Comparison of ENCODE assay signal across 8 cellular contexts in genomic region chr17:76072149-76072858, GRCh38. TPM values are rescaled to one million over a fixed set of nuclear protein-coding genes. Genes with fewer than 3 reads are reported as not detected.
A peak's percentile ranks its signal among the peaks of the same experiment; 100 is the strongest.
DNase-seq lines count a peak whose midpoint lies in the region; ATAC-seq and TF ChIP-seq lines count a peak whose summit lies in the region.

Gene SRP68, minus strand, starts transcription at chr17:76072517. Its CDS starts 26 bp downstream, at chr17:76072491.

- H3K27me3 Mint-ChIP-seq in activated naive CD4-positive, alpha-beta T cell treated with anti-CD3 and anti-CD28 coated beads, Interleukin-2, amount 10 ng/mL, durations not matched to agents 7 days and 5 days: peaks cover 46% of the 10 kb centered on the region

- ATAC-seq in gastroesophageal sphincter: peak; percentile 98

- H3K27ac ChIP-seq in SK-N-MC (peak within 1 kb of the TSS; percentile 62; the same call in 1 of the 2 replicates), gastroesophageal sphincter (peak within 1 kb of the TSS; percentile 56 to 85 (median 74)), substantia nigra (ENCODE audit: low read depth, low read length, poor library complexity, severe bottlenecking) (peak within 1 kb of the TSS; percentile 85)

- H3K4me3 ChIP-seq in SK-N-MC (peak within 1 kb of the TSS; percentile 86), gastroesophageal sphincter (peak within 1 kb of the TSS; percentile 90 to 96)

- peak; percentile 92 for DNase-seq in HCEC 1CT
- peak; percentile 82 for DNase-seq in MV-4-11 (lab: John Stamatoyannopoulos, UW)
- DNase-seq in SK-N-MC (ENCODE audit: low read depth, low spot score): no peak
- DNase-seq in activated naive CD4-positive, alpha-beta T cell treated with anti-CD3 and anti-CD28 coated beads, Interleukin-2, amount 10 ng/mL, durations not matched to agents 7 days and 5 days: peak; percentile 90
- DNase-seq in non-pigmented ciliary epithelial cell (ENCODE audit: low read depth): peak; percentile 68
- DNase-seq in substantia nigra (lab: John Stamatoyannopoulos, UW): peak; percentile 69 to 97 (median 93)

- no peaks in the 10 kb centered on the region for H3K9me3 ChIP-seq in ES-I3 (ENCODE audit: control insufficient read depth, insufficient read depth, low read length)
- no peaks in the 10 kb centered on the region for H3K9me3 ChIP-seq in SK-N-MC (ENCODE audit: low read depth, low read length)
- no peaks in the 10 kb centered on the region for H3K9me3 ChIP-seq in gastroesophageal sphincter

- TF ChIP-seq POLR2A in gastroesophageal sphincter (IDR thresholded peaks at IDR 0.05): peak; percentile 67

- peak within 1 kb of the TSS; percentile 86 for H3K27ac Mint-ChIP-seq in activated naive CD4-positive, alpha-beta T cell treated with anti-CD3 and anti-CD28 coated beads, Interleukin-2, amount 10 ng/mL, durations not matched to agents 7 days and 5 days

- peak in 1 of 4 experiments; percentile 38 for TF ChIP-seq CTCF in gastroesophageal sphincter (IDR thresholded peaks at IDR 0.05)

- H3K9ac ChIP-seq in ES-I3 (ENCODE audit: low read depth, low read length) (peak within 1 kb of the TSS; percentile 86), SK-N-MC (ENCODE audit: insufficient read length) (peak within 1 kb of the TSS; percentile 92)

- H3K9me3 Mint-ChIP-seq in activated naive CD4-positive, alpha-beta T cell treated with anti-CD3 and anti-CD28 coated beads, Interleukin-2, amount 10 ng/mL, durations not matched to agents 7 days and 5 days: no peaks in the 10 kb centered on the region

- peaks cover 59% of the 10 kb centered on the region for H3K4me1 Mint-ChIP-seq in activated naive CD4-positive, alpha-beta T cell treated with anti-CD3 and anti-CD28 coated beads, Interleukin-2, amount 10 ng/mL, durations not matched to agents 7 days and 5 days

- H3K36me3 ChIP-seq in ES-I3 (ENCODE audit: insufficient read depth, low read length): peaks cover 3% of the 10 kb centered on the region; the same call in 1 of the 2 replicates
- peaks cover 15% of the 10 kb centered on the region for H3K36me3 ChIP-seq in SK-N-MC (ENCODE audit: insufficient read depth, low read length)
- peaks cover 0 to 25% of the 10 kb centered on the region in 2 donors for H3K36me3 ChIP-seq in gastroesophageal sphincter

- 0% methylated on average over 15 to 27 of the region's 57 CpGs for WGBS in gastroesophageal sphincter (ENCODE audit: low coverage in 1 of 2), 2 donors

- peaks cover 41% of the 10 kb centered on the region for H3K27me3 ChIP-seq in gastroesophageal sphincter

- CTCF ChIA-PET in activated naive CD4-positive, alpha-beta T cell treated with anti-CD3 and anti-CD28 coated beads, Interleukin-2, amount 10 ng/mL, durations not matched to agents 7 days and 5 days (lab: Charles Lee): interaction anchor here (0.5 kb wide), 1 partner anchor 9 kb away, joined by 3 read pairs; no protein-coding TSS in a partner anchor

- H3K4me1 ChIP-seq in ES-I3 (ENCODE audit: insufficient read depth, low read length) (peaks cover 4% of the 10 kb centered on the region), gastroesophageal sphincter (peaks cover 0 to 72% (median 40%) of the 10 kb centered on the region in 3 donors)

- no peak for TF ChIP-seq EP300 in gastroesophageal sphincter (IDR thresholded peaks at IDR 0.05)

- peak within 1 kb of the TSS; percentile 95 for H3K4me3 Mint-ChIP-seq in activated naive CD4-positive, alpha-beta T cell treated with anti-CD3 and anti-CD28 coated beads, Interleukin-2, amount 10 ng/mL, durations not matched to agents 7 days and 5 days

- peaks cover 13% of the 10 kb centered on the region for H3K36me3 Mint-ChIP-seq in activated naive CD4-positive, alpha-beta T cell treated with anti-CD3 and anti-CD28 coated beads, Interleukin-2, amount 10 ng/mL, durations not matched to agents 7 days and 5 days

RNA-seq across cellular contexts. Expression of gene SRP68, which starts in this region (rescaled TPM):
- 10 to 100 TPM; 43.0 to 63.8 (median 48.7) TPM for total RNA-seq in gastroesophageal sphincter
